ENCODE assay signal across 27 cellular contexts in the genomic region with DNA sequence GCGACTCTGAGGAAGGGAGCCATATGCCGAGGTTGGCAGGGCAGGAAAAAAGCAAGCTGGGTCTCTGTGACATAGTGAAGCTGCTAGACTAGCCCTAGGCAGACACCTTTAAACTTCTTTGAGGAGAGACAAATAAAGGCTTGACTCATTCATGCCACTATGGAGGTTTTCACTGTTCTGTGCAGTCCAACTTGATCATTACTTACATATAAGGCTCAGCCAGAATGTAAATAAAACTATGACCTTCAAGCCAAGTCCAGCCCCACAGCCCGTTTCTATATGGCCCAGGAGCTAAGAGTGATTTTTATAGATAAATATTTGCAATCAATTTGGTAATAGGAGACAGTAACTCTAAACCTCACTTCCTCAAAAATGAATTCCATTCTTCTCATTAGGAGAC. TPM values are rescaled to one million over a fixed set of nuclear protein-coding genes. Genes with fewer than 3 reads are reported as not detected.
"Had no signal": no experiment of that assay in that cellular context is flagged by ENCODE, and none has a peak within 500 bp of the region (broad histone marks: within the 10 kb centered on the region; RNA-seq: fewer than 3 reads in every experiment).

No MANE protein-coding gene starts in this region.

- H3K27ac ChIP-seq: epithelial cell of prostate, pancreas, psoas muscle, testis had no signal

- DNase-seq: activated CD4-positive, alpha-beta memory T cell treated with anti-CD3 and anti-CD28 coated beads for 36 hours; activated CD4-positive, alpha-beta T cell treated with anti-CD3 and anti-CD28 coated beads for 48 hours; activated effector memory CD4-positive, alpha-beta T cell treated with Interleukin-2 at 50 U/mL for 16 hours; activated naive CD4-positive, alpha-beta T cell treated with anti-CD3 and anti-CD28 coated beads for 36 hours; activated naive CD8-positive, alpha-beta T cell treated with anti-CD3 and anti-CD28 coated beads, Interleukin-2, amount 10 ng/mL, durations not matched to agents 7 days and 5 days; activated T-cell treated with anti-CD3 and anti-CD28 coated beads, Interleukin-2, amount 50 U/mL, for 72 hours; amniotic stem cell; cerebellar nuclear complex; cortex of kidney; endodermal cell; foreskin fibroblast; hypothalamus; left cardiac atrium; nephron progenitor cell; pancreas; psoas muscle; right cardiac atrium; stimulated activated CD4-positive, alpha-beta T cell treated with anti-CD3 and anti-CD28 coated beads, Interleukin-1b, Interleukin-23, amount 100 ng/mL, for 48 hours; stomach; T1000; testis; upper lobe of left lung had no signal

- H3K4me1 ChIP-seq: pancreas, testis had no signal

- H3K9me3 ChIP-seq: pancreas, psoas muscle, stomach, testis, upper lobe of left lung had no signal

- H3K4me3 ChIP-seq: pancreas, psoas muscle, skin epidermis, stomach, testis, upper lobe of left lung had no signal

- FAIRE-seq: islet of Langerhans, pancreas had no signal

- ATAC-seq: activated T-cell treated with anti-CD3 and anti-CD28 coated beads, Interleukin-2, amount 50 U/mL, for 72 hours; left cardiac atrium; pancreas; psoas muscle; right cardiac atrium; stimulated activated memory B cell treated with anti-CD40 and anti-IgM and Interleukin-4, amounts not matched to agents 10 μg/mL and 1 μg/mL and 100 μg/mL, for 72 hours had no signal

- H3K36me3 ChIP-seq: pancreas, stomach had no signal

- H3K27me3 ChIP-seq: pancreas, stomach, testis, upper lobe of left lung had no signal

RNA-seq across cellular contexts. Expression of gene PRICKLE2, which starts 30.7 kb away (rescaled TPM):
- total RNA-seq: activated CD4-positive, alpha-beta memory T cell treated with anti-CD3 and anti-CD28 coated beads for 36 hours; activated naive CD8-positive, alpha-beta T cell treated with anti-CD3 and anti-CD28 coated beads, Interleukin-2, amount 10 ng/mL, durations not matched to agents 7 days and 5 days; T-helper 1 cell treated with Interleukin-12 subunit alpha and Interleukin-12 subunit beta and Interleukin-4 antibody, amounts not matched to agents 30 ng/mL and 1 ng/mL, for 36 hours had no signal
